ENCODE assay signal across 8 cellular contexts in the genomic region with DNA sequence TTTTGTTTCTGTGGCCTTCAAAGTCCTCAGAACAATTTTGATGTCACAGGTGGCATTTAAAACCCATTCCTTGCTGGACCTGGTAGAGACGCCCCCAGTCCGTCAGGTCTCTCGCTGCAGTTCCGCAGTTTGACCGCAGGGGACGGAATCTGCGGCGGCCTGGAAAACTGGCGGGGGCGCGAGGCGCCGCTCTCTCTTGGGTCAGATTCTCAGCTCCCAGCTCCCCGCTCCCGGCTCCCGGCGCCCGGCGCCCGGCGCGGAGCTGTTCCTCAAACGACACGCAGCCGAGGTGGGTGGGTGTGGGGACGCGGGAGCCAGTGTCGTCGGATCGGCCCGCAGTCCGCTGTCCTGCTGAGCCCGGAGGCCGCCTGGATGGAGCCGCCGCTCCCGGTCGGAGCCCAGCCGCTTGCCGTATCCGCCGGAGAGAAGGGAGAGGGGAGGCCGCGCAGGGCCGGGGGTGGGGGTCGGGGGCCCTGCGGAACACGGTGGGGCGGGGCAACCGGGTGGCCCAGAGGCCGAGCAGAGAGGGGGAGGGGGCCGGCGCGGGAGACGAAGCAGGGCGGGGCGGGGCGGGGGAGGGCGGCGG. TPM values are rescaled to one million over a fixed set of nuclear protein-coding genes. Genes with fewer than 3 reads are reported as not detected.
DNase-seq lines count a peak whose midpoint lies in the region; ATAC-seq and TF ChIP-seq lines count a peak whose summit lies in the region.

A gene (plus strand): TSS at position 192 of the 586 bp plus-strand sequence. CDS start 181 bp downstream, at position 373.

- CTCF ChIA-PET in activated CD4-positive, alpha-beta memory T cell treated with anti-CD3 and anti-CD28 coated beads for 36 hours (lab: Charles Lee), result interaction anchor here (0.6 kb wide), 1 partner anchor 707 kb away, joined by 3 read pairs; no protein-coding TSS in a partner anchor

- H2BK15ac ChIP-seq in mesendoderm (replicated peaks; ENCODE audit: low read depth), result no peak within 1 kb of the TSS

- TF ChIP-seq CTCF in CD14-positive monocyte (IDR thresholded peaks at IDR 0.05) (peak; percentile 74), endodermal cell (conservative IDR thresholded peaks at IDR 0.05) (peak; percentile 87)

- WGBS in endodermal cell (ENCODE audit: insufficient coverage in 1 of 2, insufficient read length in 1 of 2), 2 experiments, result 1% methylated on average over 39 of the region's 60 CpGs; no CpG with 5 or more reads in 1 of the 2 experiments
- WGBS in mesendoderm (ENCODE audit: extremely low coverage, insufficient coverage, low lambda C conversion rate), result no CpG with 5 or more reads among the region's 60 CpGs

- peak within 1 kb of the TSS; percentile 81 for H3K4ac ChIP-seq in mesendoderm (ENCODE audit: low read depth, low read length)

- H3K79me2 ChIP-seq in mesendoderm (ENCODE audit: control insufficient read depth, insufficient read depth, low read length), result no peaks in the 10 kb centered on the region

- H3K79me1 ChIP-seq in mesendoderm (ENCODE audit: low read length), result no peaks in the 10 kb centered on the region

- TF ChIP-seq POLR2A in GM19099 (IDR thresholded peaks at IDR 0.05; ENCODE audit: extremely low read depth, insufficient read length, low read depth), result peak; percentile 36

- peak within 1 kb of the TSS; percentile 90 for H2BK120ac ChIP-seq in mesendoderm (ENCODE audit: low read depth, low read length)

- POLR2A ChIA-PET in activated CD4-positive, alpha-beta memory T cell treated with anti-CD3 and anti-CD28 coated beads for 36 hours (lab: Charles Lee), result no interaction called here

- H3K27me3 Mint-ChIP-seq in CD14-positive monocyte (ENCODE audit: low read depth in 3 of 3) (peaks cover 0 to 1% (median 1%) of the 10 kb centered on the region in 3 donors), endodermal cell (ENCODE audit: insufficient read depth) (no peaks in the 10 kb centered on the region)
- H3K27me3 Mint-ChIP-seq in activated CD4-positive, alpha-beta memory T cell treated with anti-CD3 and anti-CD28 coated beads for 36 hours, result peaks cover 4% of the 10 kb centered on the region

- H3K36me3 ChIP-seq in endodermal cell (ENCODE audit: control insufficient read depth, insufficient read depth, low read length) (no peaks in the 10 kb centered on the region), mesendoderm (ENCODE audit: control insufficient read depth, insufficient read depth, low read length) (no peaks in the 10 kb centered on the region)

- H3K27ac Mint-ChIP-seq in CD14-positive monocyte (peak within 1 kb of the TSS in 4 of 7 donors; percentile 37 to 63 (median 51)), endodermal cell (peak within 1 kb of the TSS; percentile 48)
- H3K27ac Mint-ChIP-seq in activated CD4-positive, alpha-beta memory T cell treated with anti-CD3 and anti-CD28 coated beads for 36 hours, result no peak within 1 kb of the TSS

- H4K5ac ChIP-seq in mesendoderm (ENCODE audit: low read length), result no peak within 1 kb of the TSS

- no peak within 1 kb of the TSS for H3K23ac ChIP-seq in mesendoderm (ENCODE audit: low read length)

- no peak within 1 kb of the TSS for H2BK5ac ChIP-seq in mesendoderm (ENCODE audit: low read length)

- H3K4me1 ChIP-seq in endodermal cell (ENCODE audit: control insufficient read depth, insufficient read depth, low read length) (no peaks in the 10 kb centered on the region), mesendoderm (ENCODE audit: control insufficient read depth, low read depth, low read length) (no peaks in the 10 kb centered on the region)

- peak within 1 kb of the TSS; percentile 84 for H3K56ac ChIP-seq in mesendoderm (ENCODE audit: low read length)

- H4K8ac ChIP-seq in mesendoderm (ENCODE audit: low read depth, low read length), result peak within 1 kb of the TSS; percentile 56

- no peak within 1 kb of the TSS for H2AK5ac ChIP-seq in mesendoderm (ENCODE audit: low read length)

- DNase-seq in CD14-positive monocyte (ENCODE audit: low spot score) (peak; percentile 47), NCI-H510A treated with DMSO at 0.1 percent for 48 hours (lab: John Stamatoyannopoulos, UW) (peak; percentile 45), endodermal cell (peak; percentile 89), mesendoderm (peak; percentile 75)
- DNase-seq in activated CD4-positive, alpha-beta memory T cell treated with anti-CD3 and anti-CD28 coated beads for 36 hours, result peak; percentile 67
- DNase-seq in stimulated activated CD8-positive, alpha-beta memory T cell treated with anti-CD3 and anti-CD28 coated beads, Interleukin-4, amount 100 ng/mL, for 48 hours, result peak; percentile 65

- intact Hi-C loops in CD14-positive monocyte (cut with micrococcal nuclease), result no loop called here
- intact Hi-C loops in activated CD4-positive, alpha-beta memory T cell treated with anti-CD3 and anti-CD28 coated beads for 36 hours (cut with micrococcal nuclease), result no loop called here

- H3K4me3 ChIP-seq in endodermal cell (ENCODE audit: low read length), result peak within 1 kb of the TSS; percentile 81
- peak within 1 kb of the TSS; percentile 41 for H3K4me3 ChIP-seq in mesendoderm (ENCODE audit: low read length)

- no peak within 1 kb of the TSS for H3K27ac ChIP-seq in endodermal cell (ENCODE audit: low read depth, low read length)
- H3K27ac ChIP-seq in mesendoderm (ENCODE audit: low read depth, low read length), result no peak within 1 kb of the TSS

- peak within 1 kb of the TSS; percentile 56 for H3K4me2 ChIP-seq in mesendoderm (ENCODE audit: low read length)

- H3K9ac ChIP-seq in endodermal cell (ENCODE audit: extremely low read depth, low read length, poor library complexity, severe bottlenecking) (peak within 1 kb of the TSS; percentile 39), mesendoderm (ENCODE audit: low read length) (peak within 1 kb of the TSS; percentile 72)

- H3K18ac ChIP-seq in mesendoderm (ENCODE audit: low read length), result peak within 1 kb of the TSS; percentile 87

- peak; percentile 89 for ATAC-seq in HG03196 (IDR thresholded peaks at IDR 0.05; ENCODE audit: unreplicated experiment)

- H3K4me3 Mint-ChIP-seq in CD14-positive monocyte, result peak within 1 kb of the TSS; percentile 75 to 80
- H3K4me3 Mint-ChIP-seq in activated CD4-positive, alpha-beta memory T cell treated with anti-CD3 and anti-CD28 coated beads for 36 hours, result peak within 1 kb of the TSS; percentile 71
- H3K4me3 Mint-ChIP-seq in endodermal cell, result peak within 1 kb of the TSS; percentile 70

- H3K9me3 ChIP-seq in endodermal cell (ENCODE audit: control insufficient read depth, low read length), result no peaks in the 10 kb centered on the region

- H3K9me3 Mint-ChIP-seq in CD14-positive monocyte (peaks cover 0 to 5% (median 0%) of the 10 kb centered on the region in 7 donors), endodermal cell (no peaks in the 10 kb centered on the region)
- no peaks in the 10 kb centered on the region for H3K9me3 Mint-ChIP-seq in activated CD4-positive, alpha-beta memory T cell treated with anti-CD3 and anti-CD28 coated beads for 36 hours

- H3K4me1 Mint-ChIP-seq in CD14-positive monocyte (peaks cover 18% of the 10 kb centered on the region), endodermal cell (peaks cover 24% of the 10 kb centered on the region)
- H3K4me1 Mint-ChIP-seq in activated CD4-positive, alpha-beta memory T cell treated with anti-CD3 and anti-CD28 coated beads for 36 hours (ENCODE audit: low read depth), result peaks cover 10% of the 10 kb centered on the region

- H3K36me3 Mint-ChIP-seq in CD14-positive monocyte (peaks cover 2 to 5% of the 10 kb centered on the region in 2 donors), endodermal cell (ENCODE audit: low read depth) (peaks cover 5% of the 10 kb centered on the region)
- no peaks in the 10 kb centered on the region for H3K36me3 Mint-ChIP-seq in activated CD4-positive, alpha-beta memory T cell treated with anti-CD3 and anti-CD28 coated beads for 36 hours

- H3K27me3 ChIP-seq in endodermal cell (ENCODE audit: control insufficient read depth, insufficient read depth, low read length, poor library complexity, severe bottlenecking) (no peaks in the 10 kb centered on the region), mesendoderm (ENCODE audit: insufficient read depth, low read length, poor library complexity) (no peaks in the 10 kb centered on the region)

RNA-seq across cellular contexts. Expression of the gene that starts here (rescaled TPM):
- 1 to 10 TPM; 1.8 to 2.4 TPM for polyA plus RNA-seq in CD14-positive monocyte
- total RNA-seq in activated CD4-positive, alpha-beta memory T cell treated with anti-CD3 and anti-CD28 coated beads for 36 hours, result 1 to 10 TPM; 2.8 to 3.2 TPM
- total RNA-seq in endodermal cell, result 10 to 100 TPM; 14.2 to 27.0 TPM
- polyA plus RNA-seq in endodermal cell (2013, experiment 1 of 2), result 21.2 TPM
- 20.2 TPM for polyA plus RNA-seq in endodermal cell (2013, experiment 2 of 2)
- polyA plus RNA-seq in mesendoderm (2013, experiment 1 of 2), result 8.7 TPM
- 8.9 TPM for polyA plus RNA-seq in mesendoderm (2013, experiment 2 of 2)
